In genomic region chr1:40939320-40940059, GRCh38 we compare ENCODE assay signal across 11 cellular contexts. TPM values are rescaled to one million over a fixed set of nuclear protein-coding genes. Genes with fewer than 3 reads are reported as not detected.
DNase-seq lines count a peak whose midpoint lies in the region; ATAC-seq, FAIRE-seq and TF ChIP-seq lines count a peak whose summit lies in the region.
"Had no signal": no experiment of that assay in that cellular context is flagged by ENCODE, and none has a peak within 500 bp of the region (broad histone marks: within the 10 kb centered on the region; RNA-seq: fewer than 3 reads in every experiment).

No MANE protein-coding gene starts in this region.

- no peaks in the 10 kb centered on the region for H3K79me2 ChIP-seq in hepatocyte

- H3K9me3 ChIP-seq in adrenal gland (replicated peaks in 1 of 3): no peaks in the 10 kb centered on the region
- no peaks in the 10 kb centered on the region for H3K9me3 ChIP-seq in hepatocyte (ENCODE audit: low read depth)
- H3K9me3 ChIP-seq in tibial artery: no peaks in the 10 kb centered on the region
- no peaks in the 10 kb centered on the region for H3K9me3 ChIP-seq in HAP-1
- H3K9me3 ChIP-seq: esophagus squamous epithelium had no signal

- in situ Hi-C loops in HAP-1 (cut with MboI; ENCODE audit: low sequenced_read_pairs): no loop called here

- H3K4me3 ChIP-seq in adrenal gland (no peak overlapping the region), hepatocyte (no peak overlapping the region), tibial artery (no peak overlapping the region), HAP-1 (no peak overlapping the region)
- H3K4me3 ChIP-seq: esophagus squamous epithelium had no signal

- no peaks in the 10 kb centered on the region for H3K27me3 ChIP-seq in adrenal gland
- no peaks in the 10 kb centered on the region for H3K27me3 ChIP-seq in hepatocyte
- no peaks in the 10 kb centered on the region for H3K27me3 ChIP-seq in tibial artery
- H3K27me3 ChIP-seq in HAP-1 (ENCODE audit: low read depth): no peaks in the 10 kb centered on the region
- H3K27me3 ChIP-seq: esophagus squamous epithelium had no signal

- no peak for FAIRE-seq in HTR-8/SVneo (lab: Jason Lieb, UNC)
- FAIRE-seq: TTC549 had no signal

- DNase-seq in HTR-8/SVneo (ENCODE audit: insufficient read length, low spot score): peak; percentile 35
- peak in 4 of 7 donors; percentile 25 to 47 (median 35) for DNase-seq in adrenal gland
- peak; percentile 71 for DNase-seq in hepatocyte (ENCODE audit: low spot score)
- peak; percentile 35 to 67 for DNase-seq in tibial artery
- no peak for DNase-seq in DMS153 (lab: John Stamatoyannopoulos, UW)
- no peak for DNase-seq in germinal center (ENCODE audit: low spot score)
- no peak for DNase-seq in HAP-1 (ENCODE audit: low spot score in 2 of 2)
- DNase-seq: esophagus squamous epithelium, NCI-H526 treated with DMSO at 0.1 percent for 48 hours had no signal

- H2AFZ ChIP-seq in hepatocyte: no peak overlapping the region

- no peak for ATAC-seq in GM21381 (IDR thresholded peaks at IDR 0.05; ENCODE audit: unreplicated experiment)

- H3K27ac ChIP-seq in adrenal gland (peak overlapping the region in 1 of 5 donors; percentile 68), hepatocyte (no peak overlapping the region), tibial artery (no peak overlapping the region)

- H4K20me1 ChIP-seq in hepatocyte (ENCODE audit: insufficient read depth, poor library complexity, severe bottlenecking): no peaks in the 10 kb centered on the region

- TF ChIP-seq CTCF in adrenal gland (IDR thresholded peaks at IDR 0.05) (no peak), hepatocyte (IDR thresholded peaks at IDR 0.05; ENCODE audit: poor library complexity) (no peak), tibial artery (IDR thresholded peaks at IDR 0.05) (no peak)

- no peaks in the 10 kb centered on the region for H3K9me2 ChIP-seq in hepatocyte (replicated peaks; ENCODE audit: insufficient read depth)

- H3K4me2 ChIP-seq in hepatocyte: no peak overlapping the region

- WGBS in adrenal gland, 4 donors: 56 to 66% (median 65%) methylated on average over 12 of the region's 12 CpGs
- 84% methylated on average over 12 of the region's 12 CpGs for WGBS in hepatocyte (ENCODE audit: low lambda C conversion rate, missing lambda C conversion rate)

- intact Hi-C loops in adrenal gland (cut with DNase I) (loop anchor here in 1 of 2 donors (5.0 kb wide), 1 partner anchor 82 kb away; no protein-coding TSS in a partner anchor), tibial artery (cut with DNase I; ENCODE audit: low total_unique reads) (no loop called here)

- H3K4me1 ChIP-seq in adrenal gland (replicated peaks in 1 of 2): peaks cover 7 to 11% of the 10 kb centered on the region in 2 donors
- peaks cover 6% of the 10 kb centered on the region for H3K4me1 ChIP-seq in hepatocyte (ENCODE audit: insufficient read depth)
- peaks cover 0 to 65% (median 35%) of the 10 kb centered on the region in 4 donors for H3K4me1 ChIP-seq in tibial artery
- H3K4me1 ChIP-seq in HAP-1: no peaks in the 10 kb centered on the region; the same call in 1 of the 2 replicates

- TF ChIP-seq POLR2A in adrenal gland (IDR thresholded peaks at IDR 0.05): no peak

- H3K36me3 ChIP-seq in adrenal gland (replicated peaks in 1 of 2) (no peaks in the 10 kb centered on the region), hepatocyte (replicated peaks; ENCODE audit: insufficient read depth, low read depth) (no peaks in the 10 kb centered on the region), tibial artery (no peaks in the 10 kb centered on the region), HAP-1 (replicated peaks) (no peaks in the 10 kb centered on the region)
- H3K36me3 ChIP-seq: esophagus squamous epithelium had no signal

RNA-seq across cellular contexts. Expression of gene CTPS1, which starts 40.0 kb away (rescaled TPM):
- total RNA-seq in adrenal gland (10 to 100 TPM; 12.2 to 37.5 (median 26.1) TPM), hepatocyte (37.9 and 44.9 TPM in 2 replicates)
- polyA plus RNA-seq in adrenal gland (10 to 100 TPM; 17.8 to 49.4 (median 26.4) TPM), hepatocyte (29.9 and 31.9 TPM in 2 replicates)

Comparison
In these comparisons a context has a peak if more than half of its experiments do, and no peak if none do; other contexts are left out.
1. DNase-seq: peak in HTR-8/SVneo (single experiment), adrenal gland (4 of 7), hepatocyte (single experiment) and tibial artery (2 of 2); none in DMS153 (single experiment), germinal center (single experiment) and HAP-1 (0 of 2).